29 cellular contexts compared by ENCODE assay signal in genomic region chr10:13023754-13024153, GRCh38.
"Had no signal": no experiment of that assay in that cellular context is flagged by ENCODE, and none has a peak within 500 bp of the region (broad histone marks: within the 10 kb centered on the region; RNA-seq: fewer than 3 reads in every experiment).

No MANE protein-coding gene starts in this region.

- H3K4me3 Mint-ChIP-seq: dendritic cell treated with granulocyte-macrophage colony-stimulating factor and Interleukin-4, amounts not matched to agents 40 ng/mL and 50 ng/mL, for 4 days; effector memory CD8-positive, alpha-beta T cell; endodermal cell had no signal

- H3K9me3 ChIP-seq: colonic mucosa, gastrocnemius medialis had no signal

- H3K4me3 ChIP-seq: colonic mucosa, coronary artery, dorsolateral prefrontal cortex, esophagus muscularis mucosa, esophagus squamous epithelium, gastrocnemius medialis, gastroesophageal sphincter, heart left ventricle, heart right ventricle had no signal

- H3K36me3 ChIP-seq: colonic mucosa, esophagus muscularis mucosa, esophagus squamous epithelium, gastrocnemius medialis, gastroesophageal sphincter, heart left ventricle, heart right ventricle had no signal

- H3K4me1 Mint-ChIP-seq: endodermal cell had no signal

- H3K4me1 ChIP-seq: colonic mucosa, esophagus muscularis mucosa, esophagus squamous epithelium, foreskin keratinocyte, gastrocnemius medialis, gastroesophageal sphincter, heart left ventricle, heart right ventricle had no signal

- H3K27me3 Mint-ChIP-seq: dendritic cell treated with granulocyte-macrophage colony-stimulating factor and Interleukin-4, amounts not matched to agents 40 ng/mL and 50 ng/mL, for 4 days had no signal

- H3K9me3 Mint-ChIP-seq: effector memory CD8-positive, alpha-beta T cell had no signal

- ATAC-seq: effector memory CD8-positive, alpha-beta T cell; esophagus mucosa; foreskin keratinocyte; gastrocnemius medialis; gastroesophageal sphincter; heart left ventricle; heart right ventricle had no signal

- DNase-seq: colonic mucosa; cortex of kidney; dermis blood vessel endothelial cell; dorsolateral prefrontal cortex; effector CD4-positive, alpha-beta T cell; effector CD8-positive, alpha-beta T cell; effector memory CD4-positive, alpha-beta T cell; effector memory CD8-positive, alpha-beta T cell; endodermal cell; erythroblast; esophagus squamous epithelium; foreskin fibroblast; foreskin keratinocyte; foreskin melanocyte; gastrocnemius medialis; glutamatergic neuron; head of caudate nucleus; heart left ventricle; heart right ventricle had no signal

- H3K27ac Mint-ChIP-seq: dendritic cell treated with granulocyte-macrophage colony-stimulating factor and Interleukin-4, amounts not matched to agents 40 ng/mL and 50 ng/mL, for 4 days; effector memory CD8-positive, alpha-beta T cell; endodermal cell had no signal

- H3K27ac ChIP-seq: colonic mucosa, coronary artery, dorsolateral prefrontal cortex, epithelial cell of prostate, esophagus muscularis mucosa, esophagus squamous epithelium, foreskin keratinocyte, gastrocnemius medialis, gastroesophageal sphincter, heart left ventricle, heart right ventricle had no signal

- FAIRE-seq: colon, endometrium, endothelial cell of umbilical vein, frontal cortex had no signal

- H3K27me3 ChIP-seq: colonic mucosa, dorsolateral prefrontal cortex, esophagus muscularis mucosa, esophagus squamous epithelium, foreskin keratinocyte, gastrocnemius medialis, gastroesophageal sphincter had no signal
